Comparison of ENCODE assay signal across 15 cellular contexts in the genomic region with DNA sequence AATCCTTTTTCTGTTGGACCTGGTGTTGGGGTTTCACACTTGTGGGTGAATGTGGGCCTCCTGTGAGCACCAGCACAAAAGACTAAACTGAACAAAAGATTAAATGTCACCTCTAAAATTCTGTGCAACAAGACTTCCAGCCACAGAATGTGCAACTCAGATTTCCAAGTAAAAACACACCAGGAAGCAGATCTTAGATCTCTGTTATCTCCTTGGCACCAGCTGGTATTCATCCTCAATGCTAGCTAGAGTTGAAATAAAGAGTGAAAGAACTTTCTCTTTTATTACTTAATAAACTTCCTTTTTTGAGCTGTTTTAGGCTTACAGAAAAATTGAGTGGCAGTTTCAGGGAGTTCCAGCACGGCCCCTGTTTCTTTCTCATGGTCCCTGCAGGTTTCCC. TPM values are rescaled to one million over a fixed set of nuclear protein-coding genes. Genes with fewer than 3 reads are reported as not detected.
DNase-seq lines count a peak whose midpoint lies in the region; ATAC-seq and TF ChIP-seq lines count a peak whose summit lies in the region.
"Had no signal": no experiment of that assay in that cellular context is flagged by ENCODE, and none has a peak within 500 bp of the region (broad histone marks: within the 10 kb centered on the region; RNA-seq: fewer than 3 reads in every experiment).

No MANE protein-coding gene starts in this region.

- H3K4me2 ChIP-seq in osteoblast (ENCODE audit: insufficient read depth, low read length): no peak overlapping the region

- no peaks in the 10 kb centered on the region for H3K27me3 ChIP-seq in ACC112 (ENCODE audit: insufficient read depth, low read length)
- no peaks in the 10 kb centered on the region for H3K27me3 ChIP-seq in gastroesophageal sphincter
- H3K27me3 ChIP-seq in osteoblast (ENCODE audit: insufficient read depth, low read length): no peaks in the 10 kb centered on the region

- no peak for ATAC-seq in gastroesophageal sphincter
- no peak for ATAC-seq in GM18873 (IDR thresholded peaks at IDR 0.05; ENCODE audit: low FRiP score, unreplicated experiment)

- TF ChIP-seq EP300 in gastroesophageal sphincter (IDR thresholded peaks at IDR 0.05): no peak

- DNase-seq in RPMI7951 (ENCODE audit: low read depth): peak; percentile 31
- DNase-seq in osteoblast (ENCODE audit: insufficient read length, low spot score, missing footprints): no peak
- DNase-seq in NCI-H128 (lab: John Stamatoyannopoulos, UW; ENCODE audit: unreplicated experiment): no peak
- DNase-seq in activated CD4-positive, alpha-beta T cell treated with anti-CD3 and anti-CD28 coated beads, Interleukin-2, amount 50 U/mL, for 4 hours: no peak
- DNase-seq: 8988T; CD4-positive, alpha-beta memory T cell; DMS153; DMS79 treated with DMSO at 0.1 percent for 48 hours; EL; HCEC 1CT had no signal

- H3K4me1 ChIP-seq in ACC112 (ENCODE audit: control insufficient read depth, insufficient read depth, low read length, unreplicated experiment) (peaks cover 87% of the 10 kb centered on the region), gastroesophageal sphincter (peaks cover 7 to 91% (median 29%) of the 10 kb centered on the region in 3 donors), osteoblast (ENCODE audit: insufficient read depth, low read length) (peaks cover 83% of the 10 kb centered on the region)

- peak overlapping the region; percentile 97 for H3K27ac ChIP-seq in ACC112 (ENCODE audit: low read depth, low read length)
- peak overlapping the region; percentile 25 to 88 (median 64) for H3K27ac ChIP-seq in gastroesophageal sphincter
- peak overlapping the region; percentile 97 for H3K27ac ChIP-seq in osteoblast (ENCODE audit: low read depth, low read length)
- H3K27ac ChIP-seq: C4-2B had no signal

- no peaks in the 10 kb centered on the region for H3K9me3 ChIP-seq in gastroesophageal sphincter
- H3K9me3 ChIP-seq in osteoblast (ENCODE audit: low read depth, low read length): no peaks in the 10 kb centered on the region

- H3K79me2 ChIP-seq in ACC112 (ENCODE audit: control insufficient read depth, insufficient read depth, low read length, unreplicated experiment): peaks cover 88% of the 10 kb centered on the region
- peaks cover 82% of the 10 kb centered on the region for H3K79me2 ChIP-seq in osteoblast (ENCODE audit: insufficient read depth, low read length)

- TF ChIP-seq CTCF in gastroesophageal sphincter (IDR thresholded peaks at IDR 0.05): no peak
- no peak for TF ChIP-seq CTCF in osteoblast (IDR thresholded peaks at IDR 0.05; ENCODE audit: extremely low read depth, low read depth, low read length)

- no peak for TF ChIP-seq POLR2A in gastroesophageal sphincter (IDR thresholded peaks at IDR 0.05)

- WGBS in gastroesophageal sphincter (ENCODE audit: low coverage in 1 of 2), 2 donors: 62 to 90% methylated on average over 1 of the region's 1 CpG

- no peaks in the 10 kb centered on the region for H4K20me1 ChIP-seq in osteoblast (ENCODE audit: insufficient read depth, low read length)

- H3K4me3 ChIP-seq in ACC112 (ENCODE audit: low read depth, low read length): no peak overlapping the region
- H3K4me3 ChIP-seq in gastroesophageal sphincter: no peak overlapping the region
- H3K4me3 ChIP-seq in osteoblast (ENCODE audit: insufficient read depth, low read length): no peak overlapping the region

- H2AFZ ChIP-seq in ACC112 (ENCODE audit: low read length, unreplicated experiment) (no peak overlapping the region), osteoblast (ENCODE audit: low read length) (no peak overlapping the region)

- H3K36me3 ChIP-seq in ACC112 (ENCODE audit: insufficient read depth, low read length): no peaks in the 10 kb centered on the region; the same call in 1 of the 2 replicates
- H3K36me3 ChIP-seq in gastroesophageal sphincter: no peaks in the 10 kb centered on the region
- peaks cover 5% of the 10 kb centered on the region for H3K36me3 ChIP-seq in osteoblast (ENCODE audit: insufficient read depth, low read length)

RNA-seq across cellular contexts. Expression of gene EGFR, which starts 40.2 kb away (rescaled TPM):
- 36.7 and 40.9 TPM in 2 replicates for total RNA-seq in RPMI7951 (2014; rRNA removed; shearing (Covaris generic))
- total RNA-seq in gastroesophageal sphincter (100 to 1,000 TPM in 3 of 4 donors, 10 to 100 TPM in 1; 85.7 to 126 (median 111) TPM), osteoblast (104 and 110 TPM in 2 replicates)
- total RNA-seq: B cell; CD4-positive, alpha-beta memory T cell had no signal
